In genomic region chr6:71886184-71887005, GRCh38 we compare ENCODE assay signal across 8 cellular contexts.
DNase-seq lines count a peak whose midpoint lies in the region; ATAC-seq and TF ChIP-seq lines count a peak whose summit lies in the region.

Gene RIMS1, plus strand, starts transcription at chr6:71886550. Its CDS starts 474 bp downstream, at chr6:71887024.

- no peak within 1 kb of the TSS for H3K27ac Mint-ChIP-seq in nephron

- ATAC-seq in GM18519 (IDR thresholded peaks at IDR 0.05; ENCODE audit: low FRiP score, unreplicated experiment): peak; percentile 77
- ATAC-seq in HG02970 (IDR thresholded peaks at IDR 0.05; ENCODE audit: low FRiP score, unreplicated experiment): peak; percentile 91

- H3K9me3 Mint-ChIP-seq in nephron: no peaks in the 10 kb centered on the region

- TF ChIP-seq CTCF in nephron (IDR thresholded peaks at IDR 0.05; ENCODE audit: unreplicated experiment in 3 of 3): peak; percentile 34 to 48 (median 46)

- no peaks in the 10 kb centered on the region for H3K36me3 Mint-ChIP-seq in nephron (ENCODE audit: low read depth)

- H3K4me3 Mint-ChIP-seq in nephron: peak within 1 kb of the TSS; percentile 91 to 95 (median 91)

- DNase-seq in AG08395 (ENCODE audit: low spot score) (peak; percentile 47), NCI-H526 treated with DMSO at 0.1 percent for 48 hours (lab: John Stamatoyannopoulos, UW) (peak; percentile 31), ecto neural progenitor cell (ENCODE audit: low spot score) (peak; percentile 82), kidney glomerular epithelial cell (lab: John Stamatoyannopoulos, UW) (no peak), cortex of kidney (lab: John Stamatoyannopoulos, UW) (no peak)

- peaks cover 9% of the 10 kb centered on the region for H3K4me1 Mint-ChIP-seq in nephron

- peaks cover 41% of the 10 kb centered on the region for H3K27me3 Mint-ChIP-seq in nephron (ENCODE audit: low read depth)

Comparison
In these comparisons a context has a peak if more than half of its experiments do, and no peak if none do; other contexts are left out.
1. DNase-seq: peak in AG08395 (single experiment), NCI-H526 treated with DMSO at 0.1 percent for 48 hours (single experiment) and ecto neural progenitor cell (single experiment); none in kidney glomerular epithelial cell (single experiment) and cortex of kidney (single experiment).